8 cellular contexts compared by ENCODE assay signal in the genomic region with DNA sequence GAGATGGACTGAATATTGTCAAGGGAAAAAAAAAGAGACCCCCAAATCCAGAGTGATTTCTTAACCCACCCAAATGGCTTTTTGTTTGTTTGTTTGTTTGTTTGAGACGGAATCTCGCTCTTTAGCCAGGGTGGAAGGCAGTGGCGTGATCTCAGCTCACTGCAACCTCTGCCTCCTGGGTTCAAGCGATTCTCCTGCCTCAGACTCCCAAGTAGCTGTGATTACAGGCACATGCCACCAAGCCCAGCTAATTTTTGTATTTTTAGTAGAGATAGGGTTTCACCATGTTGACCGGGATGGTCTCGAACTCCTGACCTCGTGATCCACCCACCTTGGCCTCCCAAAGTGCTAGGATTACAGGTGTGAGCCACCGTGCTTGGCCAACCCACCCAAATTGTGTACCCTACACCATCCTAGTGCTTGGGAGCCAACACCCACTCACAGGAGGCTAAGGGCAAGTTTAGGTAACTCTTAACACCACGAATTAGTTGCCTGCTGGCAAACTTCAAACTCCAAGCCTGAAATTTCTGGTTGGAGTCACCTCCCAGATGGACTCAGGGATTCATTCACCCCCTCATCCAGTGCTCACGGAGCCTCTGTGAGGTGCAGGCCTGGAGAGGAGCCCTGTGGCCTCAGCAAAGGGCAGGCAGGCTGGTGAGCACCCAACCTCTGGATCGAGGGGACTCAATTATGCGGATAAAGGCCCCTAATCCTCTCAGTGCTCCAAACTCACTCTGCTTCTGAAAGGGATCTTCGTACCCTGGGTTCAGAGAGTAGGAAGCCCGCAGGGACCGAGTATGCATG. TPM values are rescaled to one million over a fixed set of nuclear protein-coding genes. Genes with fewer than 3 reads are reported as not detected.
A peak's percentile ranks its signal among the peaks of the same experiment; 100 is the strongest.
DNase-seq lines count a peak whose midpoint lies in the region; ATAC-seq and TF ChIP-seq lines count a peak whose summit lies in the region.

No MANE protein-coding gene starts in this region.

- peak overlapping the region; percentile 40 for H3K4me3 ChIP-seq in CD4-positive, CD25-positive, alpha-beta regulatory T cell (ENCODE audit: low read depth, low read length)
- H3K4me3 ChIP-seq in esophagus squamous epithelium (peak overlapping the region in 1 of 4 donors; percentile 4), trophoblast cell (ENCODE audit: low read depth, low read length) (no peak overlapping the region)

- no peak for DNase-seq in CD4-positive, CD25-positive, alpha-beta regulatory T cell
- no peak for DNase-seq in RWPE1 (ENCODE audit: low spot score)
- DNase-seq in esophagus squamous epithelium (lab: John Stamatoyannopoulos, UW) = no peak
- no peak for DNase-seq in trophoblast cell
- no peak for DNase-seq in GM13977 (ENCODE audit: low spot score)
- no peak for DNase-seq in HuH-7.5 (ENCODE audit: low spot score)
- DNase-seq in NCI-H510A (lab: John Stamatoyannopoulos, UW) = no peak
- no peak for DNase-seq in NCI-H2029 treated with DMSO at 0.1 percent for 48 hours (lab: John Stamatoyannopoulos, UW)

- peaks cover 72% of the 10 kb centered on the region for H3K4me1 ChIP-seq in CD4-positive, CD25-positive, alpha-beta regulatory T cell (ENCODE audit: control insufficient read depth, insufficient read depth, low read length, poor library complexity, severe bottlenecking)
- H3K4me1 ChIP-seq in esophagus squamous epithelium (peaks cover 50 to 100% (median 80%) of the 10 kb centered on the region in 3 donors), trophoblast cell (ENCODE audit: control insufficient read depth in 1 of 2, insufficient read depth in 2 of 2, low read length in 2 of 2) (peaks cover 60 to 63% of the 10 kb centered on the region in 2 experiments)

- peaks cover 6% of the 10 kb centered on the region for H3K36me3 Mint-ChIP-seq in CD4-positive, CD25-positive, alpha-beta regulatory T cell

- peak overlapping the region; percentile 71 for H2BK12ac ChIP-seq in trophoblast cell (ENCODE audit: low read length)

- 66 to 70% methylated on average over 11 to 12 of the region's 15 CpGs for WGBS in esophagus squamous epithelium, 2 donors
- WGBS in trophoblast cell (ENCODE audit: extremely low coverage, insufficient coverage, insufficient read length) = no CpG with 5 or more reads among the region's 15 CpGs

- peak overlapping the region; percentile 90 for H2AK5ac ChIP-seq in trophoblast cell (ENCODE audit: low read length)

- peak overlapping the region; percentile 91 for H3K18ac ChIP-seq in trophoblast cell (ENCODE audit: low read length)

- peak overlapping the region; percentile 49 for H4K12ac ChIP-seq in trophoblast cell (ENCODE audit: low read depth, low read length)

- peak overlapping the region; percentile 96 for H2BK120ac ChIP-seq in trophoblast cell (ENCODE audit: insufficient read depth, low read length, poor library complexity)

- peak overlapping the region; percentile 90 to 94 (median 93) for H3K27ac Mint-ChIP-seq in CD4-positive, CD25-positive, alpha-beta regulatory T cell

- CTCF ChIA-PET in RWPE1 (lab: Yijun Ruan, JAX) = interaction anchor here (1.0 kb wide), 1 partner anchor 14 kb away, joined by 5 read pairs; no protein-coding TSS in a partner anchor

- POLR2A ChIA-PET in RWPE1 (lab: Yijun Ruan, JAX; ENCODE audit: low non-redundant PET) = no interaction called here

- H2BK5ac ChIP-seq in trophoblast cell (ENCODE audit: low read depth, low read length, poor library complexity) = peak overlapping the region; percentile 97

- H3K4me2 ChIP-seq in trophoblast cell (ENCODE audit: low read length) = peak overlapping the region; percentile 25

- peak overlapping the region; percentile 53 to 92 (median 68) for H3K4me3 Mint-ChIP-seq in CD4-positive, CD25-positive, alpha-beta regulatory T cell

- H3K4ac ChIP-seq in trophoblast cell (ENCODE audit: low read depth, low read length) = peak overlapping the region; percentile 71

- H3K9me3 Mint-ChIP-seq in CD4-positive, CD25-positive, alpha-beta regulatory T cell = no peaks in the 10 kb centered on the region

- H3K79me2 ChIP-seq in trophoblast cell (ENCODE audit: control insufficient read depth, insufficient read depth, low read length, poor library complexity) = peaks cover 43% of the 10 kb centered on the region

- intact Hi-C loops in esophagus squamous epithelium (cut with DNase I) = no loop called here

- no peaks in the 10 kb centered on the region for H3K27me3 Mint-ChIP-seq in CD4-positive, CD25-positive, alpha-beta regulatory T cell

- H3K36me3 ChIP-seq in CD4-positive, CD25-positive, alpha-beta regulatory T cell (ENCODE audit: control insufficient read depth, insufficient read depth, low read length) = peaks cover 2% of the 10 kb centered on the region
- H3K36me3 ChIP-seq in esophagus squamous epithelium (peaks cover 0 to 4% (median 0%) of the 10 kb centered on the region in 3 donors), trophoblast cell (ENCODE audit: control insufficient read depth in 1 of 2, insufficient read depth in 2 of 2, low read length in 2 of 2) (peaks cover 7 to 10% of the 10 kb centered on the region in 2 experiments)

- peak overlapping the region; percentile 96 for H4K91ac ChIP-seq in trophoblast cell (ENCODE audit: low read depth, low read length)

- H3K79me1 ChIP-seq in trophoblast cell (ENCODE audit: low read length) = peaks cover 65% of the 10 kb centered on the region

- ATAC-seq in CD4-positive, CD25-positive, alpha-beta regulatory T cell (ENCODE audit: low read depth in 2 of 2) = no peak

- H3K27ac ChIP-seq in CD4-positive, CD25-positive, alpha-beta regulatory T cell (ENCODE audit: insufficient read depth, low read length, poor library complexity, severe bottlenecking) = peak overlapping the region; percentile 83
- peak overlapping the region; percentile 100 for H3K27ac ChIP-seq in RWPE1
- peak overlapping the region; percentile 95 to 99 (median 98) for H3K27ac ChIP-seq in esophagus squamous epithelium
- H3K27ac ChIP-seq in trophoblast cell (ENCODE audit: low read depth, low read length) = peak overlapping the region; percentile 100

- in situ Hi-C loops in GM13977 (cut with MboI; ENCODE audit: low pct_unique_long_range_greater_than_20kb, low sequenced_read_pairs, unreplicated experiment) = no loop called here

- no peaks in the 10 kb centered on the region for H3K27me3 ChIP-seq in CD4-positive, CD25-positive, alpha-beta regulatory T cell (ENCODE audit: control insufficient read depth, insufficient read depth, low read length)
- no peaks in the 10 kb centered on the region for H3K27me3 ChIP-seq in esophagus squamous epithelium
- no peaks in the 10 kb centered on the region for H3K27me3 ChIP-seq in trophoblast cell (ENCODE audit: insufficient read depth, low read length)

- TF ChIP-seq CTCF in RWPE1 (conservative IDR thresholded peaks at IDR 0.05; ENCODE audit: low read depth) = no peak
- TF ChIP-seq CTCF in esophagus squamous epithelium (IDR thresholded peaks at IDR 0.05) = no peak
- TF ChIP-seq CTCF in GM13977 (IDR thresholded peaks at IDR 0.05; ENCODE audit: extremely low read depth, insufficient read depth, missing control alignments) = no peak

- H3K23ac ChIP-seq in trophoblast cell (ENCODE audit: low read length) = no peak overlapping the region

- H2AFZ ChIP-seq in trophoblast cell (ENCODE audit: insufficient read depth, low read length, poor library complexity) = peak overlapping the region; percentile 47

- H3K14ac ChIP-seq in trophoblast cell (ENCODE audit: low read length) = peak overlapping the region; percentile 96

- H4K8ac ChIP-seq in trophoblast cell (ENCODE audit: low read depth, low read length) = peak overlapping the region; percentile 86

- peaks cover 8 to 90% (median 64%) of the 10 kb centered on the region in 4 donors for H3K4me1 Mint-ChIP-seq in CD4-positive, CD25-positive, alpha-beta regulatory T cell

- H3K9me3 ChIP-seq in CD4-positive, CD25-positive, alpha-beta regulatory T cell (ENCODE audit: control insufficient read depth in 2 of 2, low read length in 2 of 2) = no peaks in the 10 kb centered on the region
- no peaks in the 10 kb centered on the region for H3K9me3 ChIP-seq in esophagus squamous epithelium
- H3K9me3 ChIP-seq in trophoblast cell (ENCODE audit: insufficient read depth, low read depth, low read length) = no peaks in the 10 kb centered on the region

- peak overlapping the region; percentile 25 for H3K9ac ChIP-seq in trophoblast cell (ENCODE audit: low read length)

- no peak for TF ChIP-seq POLR2A in esophagus squamous epithelium (IDR thresholded peaks at IDR 0.05)

RNA-seq across cellular contexts. Expression of gene ACTN4, which starts 37.6 kb away (rescaled TPM):
- 323 TPM for total RNA-seq in CD4-positive, CD25-positive, alpha-beta regulatory T cell
- 10 to 100 TPM; 11.2 to 22.2 (median 15.7) TPM for polyA plus RNA-seq in CD4-positive, CD25-positive, alpha-beta regulatory T cell
- 100 to 1,000 TPM; 302 to 705 (median 414) TPM for total RNA-seq in esophagus squamous epithelium
- polyA plus RNA-seq in trophoblast cell (2013) = 442 and 468 TPM in 2 replicates

RNA-seq across cellular contexts. Expression of gene CAPN12, which starts 59.2 kb away (rescaled TPM):
- total RNA-seq in CD4-positive, CD25-positive, alpha-beta regulatory T cell = 6.1 TPM
- 1 to 10 TPM; 1.0 to 2.6 (median 1.9) TPM for polyA plus RNA-seq in CD4-positive, CD25-positive, alpha-beta regulatory T cell
- 1 to 10 TPM; 1.5 to 4.2 (median 1.8) TPM for total RNA-seq in esophagus squamous epithelium
- polyA plus RNA-seq in trophoblast cell (2013) = 11.0 and 11.5 TPM in 2 replicates
